10 cellular contexts compared by ENCODE assay signal in genomic region chr2:42957109-42958035, GRCh38.
A peak's percentile ranks its signal among the peaks of the same experiment; 100 is the strongest.
DNase-seq lines count a peak whose midpoint lies in the region; ATAC-seq and TF ChIP-seq lines count a peak whose summit lies in the region.
"Had no signal": no experiment of that assay in that cellular context is flagged by ENCODE, and none has a peak within 500 bp of the region (broad histone marks: within the 10 kb centered on the region; RNA-seq: fewer than 3 reads in every experiment).

No MANE protein-coding gene starts in this region.

- H3K36me3 ChIP-seq in Peyer's patch (no peaks in the 10 kb centered on the region), gastroesophageal sphincter (no peaks in the 10 kb centered on the region), tibial nerve (no peaks in the 10 kb centered on the region)

- TF ChIP-seq EP300 in gastroesophageal sphincter (IDR thresholded peaks at IDR 0.05) (no peak), tibial nerve (IDR thresholded peaks at IDR 0.05) (no peak)

- TF ChIP-seq POLR2A in Peyer's patch (IDR thresholded peaks at IDR 0.05) (no peak), gastroesophageal sphincter (IDR thresholded peaks at IDR 0.05) (no peak), tibial nerve (IDR thresholded peaks at IDR 0.05) (no peak)

- ATAC-seq in HG02981 (IDR thresholded peaks at IDR 0.05; ENCODE audit: unreplicated experiment) = peak; percentile 51
- ATAC-seq in gastroesophageal sphincter = no peak
- ATAC-seq in GM18867 (IDR thresholded peaks at IDR 0.05; ENCODE audit: unreplicated experiment) = no peak
- ATAC-seq: psoas muscle had no signal

- no peaks in the 10 kb centered on the region for H3K9me3 ChIP-seq in Peyer's patch
- H3K9me3 ChIP-seq in gastroesophageal sphincter = no peaks in the 10 kb centered on the region
- no peaks in the 10 kb centered on the region for H3K9me3 ChIP-seq in tibial nerve
- H3K9me3 ChIP-seq: psoas muscle had no signal

- TF ChIP-seq CTCF in Peyer's patch (IDR thresholded peaks at IDR 0.05) = no peak
- TF ChIP-seq CTCF in gastroesophageal sphincter (IDR thresholded peaks at IDR 0.05) = no peak
- TF ChIP-seq CTCF in tibial nerve (IDR thresholded peaks at IDR 0.05) = no peak

- H3K4me3 ChIP-seq in Peyer's patch = no peak overlapping the region
- H3K4me3 ChIP-seq in gastroesophageal sphincter = no peak overlapping the region
- H3K4me3 ChIP-seq in tibial nerve = no peak overlapping the region
- H3K4me3 ChIP-seq: psoas muscle had no signal

- WGBS in gastroesophageal sphincter (ENCODE audit: low coverage in 1 of 2), 2 donors = 73 to 88% methylated on average over 3 to 4 of the region's 11 CpGs
- WGBS in tibial nerve, 2 donors = 86 to 89% methylated on average over 11 of the region's 11 CpGs

- H3K4me1 ChIP-seq in Peyer's patch (peaks cover 0 to 40% (median 5%) of the 10 kb centered on the region in 4 donors), gastroesophageal sphincter (peaks cover 0 to 60% (median 33%) of the 10 kb centered on the region in 3 donors), tibial nerve (peaks cover 0 to 81% (median 55%) of the 10 kb centered on the region in 4 donors)

- H3K27me3 ChIP-seq in Peyer's patch = no peaks in the 10 kb centered on the region
- no peaks in the 10 kb centered on the region for H3K27me3 ChIP-seq in gastroesophageal sphincter
- no peaks in the 10 kb centered on the region for H3K27me3 ChIP-seq in tibial nerve

- DNase-seq in Peyer's patch (no peak), tibial nerve (ENCODE audit: low spot score in 2 of 2) (no peak), DMS114 treated with DMSO at 0.1 percent for 48 hours (lab: John Stamatoyannopoulos, UW; ENCODE audit: unreplicated experiment) (no peak)
- DNase-seq in activated CD4-positive, alpha-beta T cell treated with anti-CD3 and anti-CD28 coated beads for 1 hour = no peak
- DNase-seq: activated naive CD4-positive, alpha-beta T cell treated with Interleukin-2 at 50 U/mL for 16 hours; NK-92 treated with Interleukin-12 subunit alpha and Interleukin-12 subunit beta, amount 100 ng/mL, for 24 hours had no signal

- peak overlapping the region; percentile 0 to 68 (median 31) for H3K27ac ChIP-seq in Peyer's patch
- peak overlapping the region in 3 of 4 donors; percentile 61 to 82 (median 80) for H3K27ac ChIP-seq in gastroesophageal sphincter
- H3K27ac ChIP-seq in tibial nerve = peak overlapping the region in 3 of 4 donors; percentile 73 to 93 (median 91)

Comparison
In these comparisons a context has a peak if more than half of its experiments do, and no peak if none do; other contexts are left out.
1. H3K27ac ChIP-seq: peak in every context shown above with its lines; median percentile 91 in tibial nerve; 80 in gastroesophageal sphincter; 31 in Peyer's patch.